In the genomic region with DNA sequence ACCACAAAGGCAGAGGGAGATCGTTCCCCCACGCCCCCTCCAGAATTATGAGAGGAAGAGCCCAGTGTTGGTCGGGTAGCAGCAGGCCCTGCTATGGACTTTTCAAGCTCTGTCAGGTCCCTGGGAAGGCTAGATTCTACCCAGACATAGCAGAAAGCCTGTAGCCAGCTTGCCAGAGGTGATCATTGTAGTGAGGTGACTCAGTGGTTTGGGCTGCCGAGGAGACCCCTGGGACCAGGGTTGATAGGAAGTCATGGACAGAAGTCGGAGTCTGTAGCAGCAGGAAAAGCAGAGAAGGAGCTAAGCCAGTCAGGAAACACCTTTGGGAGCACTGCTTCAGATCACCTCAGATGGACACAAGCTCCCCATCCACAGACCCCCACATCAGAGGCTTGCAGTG, we compare ENCODE assay signal across 24 cellular contexts.
DNase-seq lines count a peak whose midpoint lies in the region; ATAC-seq, FAIRE-seq and TF ChIP-seq lines count a peak whose summit lies in the region.
"Had no signal": no experiment of that assay in that cellular context is flagged by ENCODE, and none has a peak within 500 bp of the region (broad histone marks: within the 10 kb centered on the region; RNA-seq: fewer than 3 reads in every experiment).

No MANE protein-coding gene starts in this region.

- H3K9ac ChIP-seq in K562 (ENCODE audit: insufficient read depth in 1 of 2, low read depth in 2 of 2, low read length in 2 of 2) = peak overlapping the region in 1 of 2 experiments; percentile 47; a peak in 1 of 4 replicates

- no peak for TF ChIP-seq CTCF in GM23338 (conservative IDR thresholded peaks at IDR 0.05; ENCODE audit: low read depth in 2 of 2)
- no peak for TF ChIP-seq CTCF in K562 (IDR thresholded peaks at IDR 0.05 in 2 of 3, conservative IDR thresholded peaks at IDR 0.05 in 1 of 3; ENCODE audit: insufficient read depth in 2 of 3, low read depth in 1 of 3, low read length in 3 of 3)
- TF ChIP-seq CTCF in neural crest cell (conservative IDR thresholded peaks at IDR 0.05) = no peak

- H3K4me2 ChIP-seq in GM23338 = no peak overlapping the region
- H3K4me2 ChIP-seq in K562 (ENCODE audit: insufficient read depth, low read length) = no peak overlapping the region
- H3K4me2 ChIP-seq: PC-9 had no signal

- 0 out of 2 replicates have a peak overlapping the region, but pooled peaks have one; percentile 0 for H2AFZ ChIP-seq in GM23338
- H2AFZ ChIP-seq in K562 (ENCODE audit: low read depth, low read length) = peak overlapping the region; percentile 93
- H2AFZ ChIP-seq: PC-9 had no signal

- no peaks in the 10 kb centered on the region for H3K9me2 ChIP-seq in GM23338 (ENCODE audit: insufficient read depth)

- H3K4me3 ChIP-seq in GM23338 (no peak overlapping the region), K562 (no peak overlapping the region)
- H3K4me3 ChIP-seq: PC-9, upper lobe of right lung had no signal

- DNase-seq in activated CD4-positive, alpha-beta T cell treated with anti-CD3 and anti-CD28 coated beads, Interleukin-2, amount 10 ng/mL, durations not matched to agents 24 days and 14 days = peak; percentile 54
- DNase-seq in activated CD4-positive, alpha-beta T cell treated with anti-CD3 and anti-CD28 coated beads, Interleukin-2, amount 50 U/mL, for 48 hours = no peak
- DNase-seq in GM23338 (ENCODE audit: low spot score) (no peak), K562 (ENCODE audit: extremely low read depth in 1 of 4, low spot score in 3 of 4) (no peak), neural crest cell (ENCODE audit: low read depth, low spot score) (no peak), DMS153 (lab: John Stamatoyannopoulos, UW) (no peak), RCC 7860 (ENCODE audit: low spot score) (no peak)
- no peak for DNase-seq in activated CD8-positive, alpha-beta memory T cell treated with anti-CD3 and anti-CD28 coated beads, Interleukin-2, amount 50 U/mL, for 4 hours
- DNase-seq: 8988T; activated naive CD4-positive, alpha-beta T cell treated with anti-CD3 and anti-CD28 coated beads, Interleukin-2, amount 10 ng/mL, durations not matched to agents 7 days and 5 days; activated T-cell treated with anti-CD3 and anti-CD28 coated beads, Interleukin-2, amount 50 U/mL, for 4 hours; AML-193; anterior cingulate cortex; central memory CD4-positive, alpha-beta T cell; KG1; midbrain; MV-4-11; NCI-H510A treated with DMSO at 0.1 percent for 48 hours; nephron progenitor cell; NK-92 treated with Interleukin-12 subunit alpha and Interleukin-12 subunit beta, amount 100 ng/mL, for 24 hours; SIG-M5; upper lobe of right lung had no signal

- intact Hi-C loops in activated CD4-positive, alpha-beta T cell treated with anti-CD3 and anti-CD28 coated beads, Interleukin-2, amount 10 ng/mL, durations not matched to agents 24 days and 14 days (cut with micrococcal nuclease) = no loop called here
- intact Hi-C loops in K562 (cut with micrococcal nuclease) = no loop called here

- no peaks in the 10 kb centered on the region for H3K36me3 ChIP-seq in GM23338 (ENCODE audit: insufficient read depth)
- H3K36me3 ChIP-seq in K562 (ENCODE audit: control insufficient read depth, insufficient read depth, low read length) = no peaks in the 10 kb centered on the region
- H3K36me3 ChIP-seq: upper lobe of right lung had no signal

- in situ Hi-C loops in K562 (cut with MboI) = no loop called here

- no peaks in the 10 kb centered on the region for H3K9me1 ChIP-seq in K562 (ENCODE audit: control insufficient read depth, insufficient read depth, low read length)

- H4K20me1 ChIP-seq in GM23338 (replicated peaks; ENCODE audit: insufficient read depth) (no peaks in the 10 kb centered on the region), K562 (replicated peaks; ENCODE audit: control insufficient read depth, insufficient read depth, low read length) (no peaks in the 10 kb centered on the region)

- TF ChIP-seq RAD21 in K562 (CRISPR knock-in tag; conservative IDR thresholded peaks at IDR 0.05 in 1 of 2, IDR thresholded peaks at IDR 0.05 in 1 of 2) = no peak

- H3K4me1 ChIP-seq in GM23338 (ENCODE audit: insufficient read depth) (peaks cover 29% of the 10 kb centered on the region), K562 (replicated peaks in 1 of 2; ENCODE audit: control insufficient read depth in 2 of 2, insufficient read depth in 2 of 2, low read length in 2 of 2) (peaks cover 24 to 55% of the 10 kb centered on the region in 2 experiments)

- H3K4me1 Mint-ChIP-seq in activated CD4-positive, alpha-beta T cell treated with anti-CD3 and anti-CD28 coated beads, Interleukin-2, amount 10 ng/mL, durations not matched to agents 24 days and 14 days = peaks cover 58% of the 10 kb centered on the region
- H3K4me1 Mint-ChIP-seq in GM23338 (peaks cover 46% of the 10 kb centered on the region), neural crest cell (peaks cover 27% of the 10 kb centered on the region)

- H3K36me3 Mint-ChIP-seq in activated CD4-positive, alpha-beta T cell treated with anti-CD3 and anti-CD28 coated beads, Interleukin-2, amount 10 ng/mL, durations not matched to agents 24 days and 14 days (ENCODE audit: low read depth) = no peaks in the 10 kb centered on the region
- H3K36me3 Mint-ChIP-seq in GM23338 (ENCODE audit: low read depth) (no peaks in the 10 kb centered on the region), neural crest cell (ENCODE audit: low read depth) (no peaks in the 10 kb centered on the region)
- H3K36me3 Mint-ChIP-seq: activated naive CD4-positive, alpha-beta T cell treated with anti-CD3 and anti-CD28 coated beads, Interleukin-2, amount 10 ng/mL, durations not matched to agents 7 days and 5 days had no signal

- CTCF ChIA-PET in K562 (lab: Yijun Ruan, JAX; ENCODE audit: low intra/inter-chr PET ratio) = no interaction called here

- 23% methylated on average over 4 of the region's 5 CpGs for WGBS in K562 (ENCODE audit: insufficient coverage, low coverage, missing lambda C conversion rate)

- peaks cover 5% of the 10 kb centered on the region for H3K9me3 Mint-ChIP-seq in activated CD4-positive, alpha-beta T cell treated with anti-CD3 and anti-CD28 coated beads, Interleukin-2, amount 10 ng/mL, durations not matched to agents 24 days and 14 days
- H3K9me3 Mint-ChIP-seq in GM23338 (no peaks in the 10 kb centered on the region), neural crest cell (no peaks in the 10 kb centered on the region)
- H3K9me3 Mint-ChIP-seq: activated naive CD4-positive, alpha-beta T cell treated with anti-CD3 and anti-CD28 coated beads, Interleukin-2, amount 10 ng/mL, durations not matched to agents 7 days and 5 days; activated T-cell treated with anti-CD3 and anti-CD28 coated beads, Interleukin-2, amount 50 U/mL, for 4 hours; nephron progenitor cell had no signal

- no peaks in the 10 kb centered on the region for H3F3A ChIP-seq in GM23338 (replicated peaks; ENCODE audit: low read depth)

- no peak for TF ChIP-seq POLR2A in K562 (conservative IDR thresholded peaks at IDR 0.05)

- H3K27ac ChIP-seq in GM23338 (ENCODE audit: low read depth) (no peak overlapping the region), K562 (ENCODE audit: extremely low read depth, low read depth, low read length) (no peak overlapping the region)
- H3K27ac ChIP-seq: PC-9, upper lobe of right lung had no signal

- no peaks in the 10 kb centered on the region for H3K79me2 ChIP-seq in GM23338 (replicated peaks; ENCODE audit: insufficient read depth)
- no peaks in the 10 kb centered on the region for H3K79me2 ChIP-seq in K562 (ENCODE audit: control insufficient read depth, insufficient read depth, low read length)

- H3K27ac Mint-ChIP-seq in activated CD4-positive, alpha-beta T cell treated with anti-CD3 and anti-CD28 coated beads, Interleukin-2, amount 10 ng/mL, durations not matched to agents 24 days and 14 days = peak overlapping the region; percentile 57
- H3K27ac Mint-ChIP-seq in GM23338 (peak overlapping the region; percentile 11; the same call in 1 of the 2 replicates), neural crest cell (ENCODE audit: unreplicated experiment) (peak overlapping the region; percentile 95)
- H3K27ac Mint-ChIP-seq: activated naive CD4-positive, alpha-beta T cell treated with anti-CD3 and anti-CD28 coated beads, Interleukin-2, amount 10 ng/mL, durations not matched to agents 7 days and 5 days; nephron progenitor cell had no signal

- no peak overlapping the region for H3K4me3 Mint-ChIP-seq in activated CD4-positive, alpha-beta T cell treated with anti-CD3 and anti-CD28 coated beads, Interleukin-2, amount 10 ng/mL, durations not matched to agents 24 days and 14 days
- H3K4me3 Mint-ChIP-seq in GM23338 (no peak overlapping the region), neural crest cell (no peak overlapping the region)
- H3K4me3 Mint-ChIP-seq: activated naive CD4-positive, alpha-beta T cell treated with anti-CD3 and anti-CD28 coated beads, Interleukin-2, amount 10 ng/mL, durations not matched to agents 7 days and 5 days; activated T-cell treated with anti-CD3 and anti-CD28 coated beads, Interleukin-2, amount 50 U/mL, for 4 hours; nephron progenitor cell had no signal

- POLR2A ChIA-PET in K562 (lab: Yijun Ruan, JAX) = interaction anchor here (0.6 to 10.7 kb wide), 5 partner anchors 8 to 466 kb away, joined by 3 to 96 read pairs (median 4); no protein-coding TSS in a partner anchor

- no peak for TF ChIP-seq EP300 in K562 (IDR thresholded peaks at IDR 0.05; ENCODE audit: low read length)

- H3K27me3 Mint-ChIP-seq in activated CD4-positive, alpha-beta T cell treated with anti-CD3 and anti-CD28 coated beads, Interleukin-2, amount 10 ng/mL, durations not matched to agents 24 days and 14 days = no peaks in the 10 kb centered on the region
- H3K27me3 Mint-ChIP-seq in GM23338 (ENCODE audit: insufficient read depth, low read depth, poor library complexity) (peaks cover 12% of the 10 kb centered on the region), neural crest cell (ENCODE audit: low read depth) (no peaks in the 10 kb centered on the region)

- H3K27me3 ChIP-seq in GM23338 (ENCODE audit: insufficient read depth) = no peaks in the 10 kb centered on the region
- H3K27me3 ChIP-seq in K562 (ENCODE audit: control insufficient read depth in 2 of 2, insufficient read depth in 2 of 2, low read length in 2 of 2) = no peaks in the 10 kb centered on the region; a peak in 1 of 5 replicates
- H3K27me3 ChIP-seq: upper lobe of right lung had no signal

- no TSS peak for BruUV-seq in K562 (replicated peaks; lab: Mats Ljungman, UMichigan)

- no peaks in the 10 kb centered on the region for H3K9me3 ChIP-seq in K562 (replicated peaks; ENCODE audit: control insufficient read depth, insufficient read depth, low read depth, low read length)
- H3K9me3 ChIP-seq: upper lobe of right lung had no signal

- FAIRE-seq in K562 (lab: Jason Lieb, UNC) (no peak), RCC 7860 (lab: Jason Lieb, UNC) (no peak)
- FAIRE-seq: endothelial cell of umbilical vein had no signal

- ATAC-seq in GM23338 (no peak), K562 (no peak)
- ATAC-seq: activated T-cell treated with anti-CD3 and anti-CD28 coated beads, Interleukin-2, amount 50 U/mL, for 4 hours; upper lobe of right lung had no signal

TF ChIP-seq in GM23338, 12 proteins besides CTCF, POLR2A, EP300 and RAD21 (continues in another document):
- TF ChIP-seq JUNB (IDR thresholded peaks at IDR 0.05; ENCODE audit: unreplicated experiment) (no peak), NANOG (IDR thresholded peaks at IDR 0.05; ENCODE audit: borderline replicate concordance) (no peak)

TF ChIP-seq in K562, 482 proteins besides CTCF, POLR2A, EP300 and RAD21 (continues in another document):
- TF ChIP-seq CXXC5 (CRISPR knock-in tag; IDR thresholded peaks at IDR 0.05) (peak; percentile 27), SMAD4 (CRISPR knock-in tag; conservative IDR thresholded peaks at IDR 0.05) (0 out of 2 replicates have a peak, but pooled peaks have one; percentile 48)

Comparison
In these comparisons a context has a peak if more than half of its experiments do, and no peak if none do; other contexts are left out.
1. H3K27ac Mint-ChIP-seq: peak in every context shown above with its lines; median percentile 95 in neural crest cell; 57 in activated CD4-positive, alpha-beta T cell treated with anti-CD3 and anti-CD28 coated beads, Interleukin-2, amount 10 ng/mL, durations not matched to agents 24 days and 14 days; 11 in GM23338.